In the genomic region with DNA sequence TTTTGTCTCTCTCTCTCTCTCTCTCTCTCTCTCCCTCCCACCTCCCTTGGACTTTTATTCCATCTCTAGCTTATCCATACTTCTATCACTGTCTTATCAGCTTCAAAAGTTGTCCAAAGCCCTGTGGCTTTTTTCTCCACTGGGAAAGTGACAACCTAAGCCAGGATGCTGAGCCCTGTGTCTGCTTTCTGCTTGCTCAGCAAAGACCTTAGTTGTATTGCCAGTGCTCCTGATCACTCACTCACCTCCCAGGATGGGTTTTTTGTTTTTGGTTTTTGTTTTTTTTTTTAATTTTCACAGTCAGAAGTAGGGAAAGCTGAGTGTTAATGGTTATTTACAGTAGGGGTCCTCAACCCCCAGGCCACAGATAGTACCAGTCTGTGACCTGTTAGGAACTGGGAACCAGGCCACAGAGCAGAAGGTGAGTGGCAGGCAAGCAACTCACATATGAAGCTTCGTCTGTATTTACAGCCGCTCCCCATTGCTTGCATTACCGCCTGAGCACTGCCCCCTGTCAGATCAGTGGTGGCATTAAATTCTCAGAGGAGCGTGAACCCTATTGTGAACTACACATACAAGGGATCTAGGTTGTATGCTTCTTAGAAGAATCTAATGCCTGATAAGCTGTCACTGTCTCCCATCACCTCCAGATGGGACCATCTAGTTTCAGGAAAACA, we compare ENCODE assay signal across 18 cellular contexts.
DNase-seq lines count a peak whose midpoint lies in the region; ATAC-seq and TF ChIP-seq lines count a peak whose summit lies in the region.
"Had no signal": no experiment of that assay in that cellular context is flagged by ENCODE, and none has a peak within 500 bp of the region (broad histone marks: within the 10 kb centered on the region; RNA-seq: fewer than 3 reads in every experiment).

No MANE protein-coding gene starts in this region.

- no peaks in the 10 kb centered on the region for H3K79me2 ChIP-seq in OCI-LY7 (ENCODE audit: insufficient read depth, low read depth, low read length)

- no peak overlapping the region for H3K4me3 Mint-ChIP-seq in stimulated activated memory B cell treated with anti-CD40 and anti-IgM and Interleukin-4, amounts not matched to agents 10 μg/mL and 1 μg/mL and 100 μg/mL, for 72 hours

- intact Hi-C loops in OCI-LY7 (cut with micrococcal nuclease; ENCODE audit: unreplicated experiment) (no loop called here), ovary (cut with DNase I) (no loop called here)

- DNase-seq in NCI-H1694 treated with DMSO at 0.1 percent for 48 hours (lab: John Stamatoyannopoulos, UW) (peak; percentile 10), NCI-H1694 (lab: John Stamatoyannopoulos, UW) (no peak), OCI-LY7 (ENCODE audit: low spot score) (no peak), coronary artery (ENCODE audit: low spot score) (no peak), thoracic aorta (ENCODE audit: low spot score) (no peak), Peyer's patch (no peak), ovary (no peak)
- DNase-seq: DND-41, H7, KBM-7, NCI-H1105, NCI-H187, NCI-H345, NCI-H526, OCI-M1, SIG-M5 had no signal

- POLR2A ChIA-PET in OCI-LY7 (lab: Charles Lee), result interaction anchor here (0.6 to 1.7 kb wide), 4 partner anchors 9 to 221 kb away, joined by 3 to 5 read pairs (median 3); no protein-coding TSS in a partner anchor

- H3K9me3 Mint-ChIP-seq in stimulated activated memory B cell treated with anti-CD40 and anti-IgM and Interleukin-4, amounts not matched to agents 10 μg/mL and 1 μg/mL and 100 μg/mL, for 72 hours, result peaks cover 6% of the 10 kb centered on the region

- 0 out of 2 replicates have a peak, but pooled peaks have one; percentile 12 for TF ChIP-seq CTCF in OCI-LY7 (conservative IDR thresholded peaks at IDR 0.05; ENCODE audit: low read length)
- no peak for TF ChIP-seq CTCF in coronary artery (IDR thresholded peaks at IDR 0.05)
- no peak for TF ChIP-seq CTCF in thoracic aorta (IDR thresholded peaks at IDR 0.05)
- TF ChIP-seq CTCF in Peyer's patch (IDR thresholded peaks at IDR 0.05), result no peak
- TF ChIP-seq CTCF in ovary (IDR thresholded peaks at IDR 0.05), result no peak

- H4K20me1 ChIP-seq in OCI-LY7 (ENCODE audit: insufficient read depth, low read length), result no peaks in the 10 kb centered on the region

- no peak for ATAC-seq in thoracic aorta (ENCODE audit: insufficient number of reproducible peaks, low FRiP score, low read depth)
- ATAC-seq in stimulated activated memory B cell treated with anti-CD40 and anti-IgM and Interleukin-4, amounts not matched to agents 10 μg/mL and 1 μg/mL and 100 μg/mL, for 72 hours, result no peak

- no peak overlapping the region for H3K27ac ChIP-seq in OCI-LY7 (ENCODE audit: low read depth, low read length, poor library complexity, severe bottlenecking)
- H3K27ac ChIP-seq in coronary artery, result peak overlapping the region; percentile 59 to 78
- peak overlapping the region; percentile 58 to 71 for H3K27ac ChIP-seq in thoracic aorta
- no peak overlapping the region for H3K27ac ChIP-seq in Peyer's patch
- H3K27ac ChIP-seq in ovary, result no peak overlapping the region
- H3K27ac ChIP-seq: 22Rv1 had no signal

- H2AFZ ChIP-seq in OCI-LY7 (ENCODE audit: low read length), result no peak overlapping the region

- H3K36me3 Mint-ChIP-seq in stimulated activated memory B cell treated with anti-CD40 and anti-IgM and Interleukin-4, amounts not matched to agents 10 μg/mL and 1 μg/mL and 100 μg/mL, for 72 hours, result no peaks in the 10 kb centered on the region

- TF ChIP-seq POLR2A in Peyer's patch (IDR thresholded peaks at IDR 0.05) (no peak), ovary (IDR thresholded peaks at IDR 0.05) (no peak)

- WGBS in ovary, 3 donors, result 90 to 98% (median 96%) methylated on average over 4 of the region's 4 CpGs

- no TSS peak for BruUV-seq in OCI-LY7 (replicated peaks; lab: Mats Ljungman, UMichigan)

- CTCF ChIA-PET in OCI-LY7 (lab: Charles Lee; ENCODE audit: unreplicated experiment), result no interaction called here

- H3K4me2 ChIP-seq in OCI-LY7 (ENCODE audit: low read length), result no peak overlapping the region

- no peaks in the 10 kb centered on the region for H3K4me1 Mint-ChIP-seq in stimulated activated memory B cell treated with anti-CD40 and anti-IgM and Interleukin-4, amounts not matched to agents 10 μg/mL and 1 μg/mL and 100 μg/mL, for 72 hours

- H3K27me3 ChIP-seq in thoracic aorta (replicated peaks; ENCODE audit: insufficient read depth) (no peaks in the 10 kb centered on the region), Peyer's patch (no peaks in the 10 kb centered on the region), ovary (no peaks in the 10 kb centered on the region)

- H3K36me3 ChIP-seq in OCI-LY7 (ENCODE audit: insufficient read depth, low read length) (no peaks in the 10 kb centered on the region), thoracic aorta (no peaks in the 10 kb centered on the region), Peyer's patch (no peaks in the 10 kb centered on the region), ovary (no peaks in the 10 kb centered on the region)

- no peaks in the 10 kb centered on the region for H3K9me2 ChIP-seq in OCI-LY7 (ENCODE audit: insufficient read depth, low read length)

- H3K27me3 Mint-ChIP-seq in stimulated activated memory B cell treated with anti-CD40 and anti-IgM and Interleukin-4, amounts not matched to agents 10 μg/mL and 1 μg/mL and 100 μg/mL, for 72 hours, result no peaks in the 10 kb centered on the region

- H3K27ac Mint-ChIP-seq in stimulated activated memory B cell treated with anti-CD40 and anti-IgM and Interleukin-4, amounts not matched to agents 10 μg/mL and 1 μg/mL and 100 μg/mL, for 72 hours, result no peak overlapping the region

- no peaks in the 10 kb centered on the region for H3K9me3 ChIP-seq in OCI-LY7 (ENCODE audit: low read length)
- H3K9me3 ChIP-seq in thoracic aorta, result no peaks in the 10 kb centered on the region
- no peaks in the 10 kb centered on the region for H3K9me3 ChIP-seq in Peyer's patch
- H3K9me3 ChIP-seq in ovary, result no peaks in the 10 kb centered on the region

- no peak for TF ChIP-seq EP300 in ovary (IDR thresholded peaks at IDR 0.05)

- H3K4me1 ChIP-seq in OCI-LY7 (ENCODE audit: insufficient read depth, low read length, poor library complexity, severe bottlenecking) (no peaks in the 10 kb centered on the region), thoracic aorta (ENCODE audit: control insufficient read depth in 1 of 2, low read depth in 2 of 2) (peaks cover 15 to 38% of the 10 kb centered on the region in 2 donors), Peyer's patch (no peaks in the 10 kb centered on the region), ovary (ENCODE audit: insufficient read depth) (no peaks in the 10 kb centered on the region)

- H3K4me3 ChIP-seq in OCI-LY7 (ENCODE audit: low read depth, low read length, poor library complexity, severe bottlenecking) (no peak overlapping the region), coronary artery (no peak overlapping the region), thoracic aorta (no peak overlapping the region), Peyer's patch (no peak overlapping the region), ovary (no peak overlapping the region)

Comparison
In these comparisons a context has a peak if more than half of its experiments do, and no peak if none do; other contexts are left out.
1. H3K27ac ChIP-seq: peak in coronary artery (2 of 2) and thoracic aorta (2 of 2); none in OCI-LY7 (single experiment), Peyer's patch (0 of 4) and ovary (0 of 2).